In genomic region chr3:194585880-194586281, GRCh38 we compare ENCODE assay signal across 19 cellular contexts. TPM values are rescaled to one million over a fixed set of nuclear protein-coding genes. Genes with fewer than 3 reads are reported as not detected.
DNase-seq lines count a peak whose midpoint lies in the region; ATAC-seq and TF ChIP-seq lines count a peak whose summit lies in the region.
"Had no signal": no experiment of that assay in that cellular context is flagged by ENCODE, and none has a peak within 500 bp of the region (broad histone marks: within the 10 kb centered on the region; RNA-seq: fewer than 3 reads in every experiment).

No MANE protein-coding gene starts in this region.

- no peak overlapping the region for H3K4me3 ChIP-seq in subcutaneous abdominal adipose tissue (ENCODE audit: low read depth in 1 of 5, low read length in 5 of 5)
- H3K4me3 ChIP-seq: GM12878 had no signal

- no peak for TF ChIP-seq CTCF in activated CD8-positive, alpha-beta T cell treated with anti-CD3 and anti-CD28 coated beads for 36 hours (IDR thresholded peaks at IDR 0.05)

- POLR2A ChIA-PET in activated CD8-positive, alpha-beta T cell treated with anti-CD3 and anti-CD28 coated beads for 36 hours (lab: Charles Lee), result no interaction called here
- POLR2A ChIA-PET in activated CD8-positive, alpha-beta T cell treated with anti-CD3 and anti-CD28 coated beads, Interleukin-2, amount 10 ng/mL, durations not matched to agents 7 days and 5 days (lab: Charles Lee), result no interaction called here
- POLR2A ChIA-PET in activated CD4-positive, alpha-beta memory T cell treated with anti-CD3 and anti-CD28 coated beads, Interleukin-2, amount 10 ng/mL, durations not matched to agents 7 days and 5 days (lab: Charles Lee), result interaction anchor here (1.4 to 7.4 kb wide), 3 partner anchors 29 to 188 kb away, joined by 3 to 84 read pairs (median 4); partner anchors contain the start of gene ATP13A3

- peaks cover 27% of the 10 kb centered on the region for H3K36me3 Mint-ChIP-seq in activated CD8-positive, alpha-beta T cell treated with anti-CD3 and anti-CD28 coated beads for 36 hours (ENCODE audit: low read depth)
- H3K36me3 Mint-ChIP-seq in activated CD8-positive, alpha-beta T cell treated with anti-CD3 and anti-CD28 coated beads, Interleukin-2, amount 10 ng/mL, durations not matched to agents 7 days and 5 days (ENCODE audit: low read depth), result peaks cover 20% of the 10 kb centered on the region
- H3K36me3 Mint-ChIP-seq in activated CD4-positive, alpha-beta memory T cell treated with anti-CD3 and anti-CD28 coated beads, Interleukin-2, amount 10 ng/mL, durations not matched to agents 7 days and 5 days (ENCODE audit: low read depth), result peaks cover 15% of the 10 kb centered on the region
- peaks cover 0 to 11% (median 0%) of the 10 kb centered on the region in 3 donors for H3K36me3 Mint-ChIP-seq in immature natural killer cell

- no peaks in the 10 kb centered on the region for H3K9me3 ChIP-seq in subcutaneous abdominal adipose tissue (ENCODE audit: control insufficient read depth in 5 of 5, low read length in 5 of 5)

- no peaks in the 10 kb centered on the region for H3K27me3 ChIP-seq in subcutaneous abdominal adipose tissue (ENCODE audit: control insufficient read depth in 5 of 5, insufficient read depth in 4 of 5, low read length in 5 of 5)

- H3K4me1 Mint-ChIP-seq in activated CD8-positive, alpha-beta T cell treated with anti-CD3 and anti-CD28 coated beads for 36 hours (ENCODE audit: low read depth), result peaks cover 20% of the 10 kb centered on the region
- H3K4me1 Mint-ChIP-seq in activated CD8-positive, alpha-beta T cell treated with anti-CD3 and anti-CD28 coated beads, Interleukin-2, amount 10 ng/mL, durations not matched to agents 7 days and 5 days (ENCODE audit: low read depth), result peaks cover 26% of the 10 kb centered on the region
- H3K4me1 Mint-ChIP-seq in activated CD4-positive, alpha-beta memory T cell treated with anti-CD3 and anti-CD28 coated beads, Interleukin-2, amount 10 ng/mL, durations not matched to agents 7 days and 5 days, result peaks cover 31% of the 10 kb centered on the region
- peaks cover 19 to 22% of the 10 kb centered on the region in 2 donors for H3K4me1 Mint-ChIP-seq in immature natural killer cell

- H3K27ac ChIP-seq in subcutaneous abdominal adipose tissue (ENCODE audit: low read depth, low read length), result peak overlapping the region; percentile 74
- H3K27ac ChIP-seq: KMS-11, PC-9 had no signal

- H3K9ac ChIP-seq in subcutaneous abdominal adipose tissue (ENCODE audit: low read length in 5 of 5), result no peak overlapping the region
- H3K9ac ChIP-seq: KMS-11, parathyroid adenoma had no signal

- peaks cover 6 to 36% (median 20%) of the 10 kb centered on the region in 5 donors for H3K4me1 ChIP-seq in subcutaneous abdominal adipose tissue (ENCODE audit: control insufficient read depth in 5 of 5, insufficient read depth in 5 of 5, low read length in 5 of 5)

- ATAC-seq in activated CD8-positive, alpha-beta T cell treated with anti-CD3 and anti-CD28 coated beads for 36 hours, result no peak
- ATAC-seq in activated CD8-positive, alpha-beta T cell treated with anti-CD3 and anti-CD28 coated beads, Interleukin-2, amount 10 ng/mL, durations not matched to agents 7 days and 5 days, result no peak
- no peak for ATAC-seq in GM19395 (IDR thresholded peaks at IDR 0.05; ENCODE audit: unreplicated experiment)
- no peak for ATAC-seq in HG03045 (IDR thresholded peaks at IDR 0.05; ENCODE audit: unreplicated experiment)
- ATAC-seq: GM12878; SK-N-SH treated with all-trans-retinoic acid at 6 μM for 48 hours; stimulated activated naive CD8-positive, alpha-beta T cell treated with anti-CD3 and anti-CD28 coated beads, Interleukin-15, amount 100 ng/mL, for 72 hours had no signal

- intact Hi-C loops in activated CD8-positive, alpha-beta T cell treated with anti-CD3 and anti-CD28 coated beads for 36 hours (cut with micrococcal nuclease), result no loop called here

- no peak for DNase-seq in activated CD8-positive, alpha-beta T cell treated with anti-CD3 and anti-CD28 coated beads for 36 hours
- no peak for DNase-seq in activated CD8-positive, alpha-beta T cell treated with anti-CD3 and anti-CD28 coated beads, Interleukin-2, amount 10 ng/mL, durations not matched to agents 7 days and 5 days
- no peak for DNase-seq in activated CD4-positive, alpha-beta memory T cell treated with anti-CD3 and anti-CD28 coated beads, Interleukin-2, amount 10 ng/mL, durations not matched to agents 7 days and 5 days
- no peak for DNase-seq in immature natural killer cell
- no peak for DNase-seq in NCI-H1694 (lab: John Stamatoyannopoulos, UW)
- DNase-seq: activated naive CD8-positive, alpha-beta T cell treated with anti-CD3 and anti-CD28 coated beads, Interleukin-2, amount 10 ng/mL, durations not matched to agents 7 days and 5 days; CD4-positive, alpha-beta memory T cell; cerebellar nuclear complex; mesendoderm; NCI-H510A; PC-9; stimulated activated naive CD8-positive, alpha-beta T cell treated with anti-CD3 and anti-CD28 coated beads, Interleukin-15, amount 100 ng/mL, for 72 hours had no signal

- H3K27ac Mint-ChIP-seq in activated CD8-positive, alpha-beta T cell treated with anti-CD3 and anti-CD28 coated beads for 36 hours, result no peak overlapping the region
- H3K27ac Mint-ChIP-seq in activated CD8-positive, alpha-beta T cell treated with anti-CD3 and anti-CD28 coated beads, Interleukin-2, amount 10 ng/mL, durations not matched to agents 7 days and 5 days, result no peak overlapping the region
- H3K27ac Mint-ChIP-seq in activated CD4-positive, alpha-beta memory T cell treated with anti-CD3 and anti-CD28 coated beads, Interleukin-2, amount 10 ng/mL, durations not matched to agents 7 days and 5 days, result no peak overlapping the region
- peak overlapping the region; percentile 8 to 97 (median 67) for H3K27ac Mint-ChIP-seq in immature natural killer cell

- H3K36me3 ChIP-seq in subcutaneous abdominal adipose tissue (ENCODE audit: control insufficient read depth in 5 of 5, insufficient read depth in 5 of 5, low read length in 5 of 5), result peaks cover 0 to 26% (median 18%) of the 10 kb centered on the region in 5 donors

- CTCF ChIA-PET in activated CD8-positive, alpha-beta T cell treated with anti-CD3 and anti-CD28 coated beads for 36 hours (lab: Charles Lee), result interaction anchor here (0.7 to 4.3 kb wide), 5 partner anchors 9 to 120 kb away, joined by 3 to 26 read pairs (median 4); no protein-coding TSS in a partner anchor
- CTCF ChIA-PET in activated CD8-positive, alpha-beta T cell treated with anti-CD3 and anti-CD28 coated beads, Interleukin-2, amount 10 ng/mL, durations not matched to agents 7 days and 5 days (lab: Charles Lee), result interaction anchor here (0.9 to 4.4 kb wide), 2 partner anchors 9 to 48 kb away, joined by 3 to 34 read pairs; no protein-coding TSS in a partner anchor
- CTCF ChIA-PET in activated CD4-positive, alpha-beta memory T cell treated with anti-CD3 and anti-CD28 coated beads, Interleukin-2, amount 10 ng/mL, durations not matched to agents 7 days and 5 days (lab: Charles Lee), result interaction anchor here (1.5 to 2.4 kb wide), 2 partner anchors 9 to 102 kb away, joined by 4 to 10 read pairs; no protein-coding TSS in a partner anchor

- H3K27me3 Mint-ChIP-seq in activated CD8-positive, alpha-beta T cell treated with anti-CD3 and anti-CD28 coated beads for 36 hours, result no peaks in the 10 kb centered on the region
- no peaks in the 10 kb centered on the region for H3K27me3 Mint-ChIP-seq in activated CD8-positive, alpha-beta T cell treated with anti-CD3 and anti-CD28 coated beads, Interleukin-2, amount 10 ng/mL, durations not matched to agents 7 days and 5 days (ENCODE audit: low read depth)
- H3K27me3 Mint-ChIP-seq in activated CD4-positive, alpha-beta memory T cell treated with anti-CD3 and anti-CD28 coated beads, Interleukin-2, amount 10 ng/mL, durations not matched to agents 7 days and 5 days, result no peaks in the 10 kb centered on the region
- H3K27me3 Mint-ChIP-seq in immature natural killer cell (ENCODE audit: low read depth in 3 of 3), result peaks cover 7 to 23% (median 10%) of the 10 kb centered on the region in 3 donors
- H3K27me3 Mint-ChIP-seq: activated naive CD8-positive, alpha-beta T cell treated with anti-CD3 and anti-CD28 coated beads, Interleukin-2, amount 10 ng/mL, durations not matched to agents 7 days and 5 days; CD4-positive, alpha-beta memory T cell; stimulated activated naive CD8-positive, alpha-beta T cell treated with anti-CD3 and anti-CD28 coated beads, Interleukin-15, amount 100 ng/mL, for 72 hours had no signal

- H3K4me3 Mint-ChIP-seq in activated CD8-positive, alpha-beta T cell treated with anti-CD3 and anti-CD28 coated beads for 36 hours, result peak overlapping the region; percentile 97
- no peak overlapping the region for H3K4me3 Mint-ChIP-seq in activated CD8-positive, alpha-beta T cell treated with anti-CD3 and anti-CD28 coated beads, Interleukin-2, amount 10 ng/mL, durations not matched to agents 7 days and 5 days
- peak overlapping the region; percentile 24 for H3K4me3 Mint-ChIP-seq in activated CD4-positive, alpha-beta memory T cell treated with anti-CD3 and anti-CD28 coated beads, Interleukin-2, amount 10 ng/mL, durations not matched to agents 7 days and 5 days
- peak overlapping the region in 4 of 5 donors; percentile 46 to 93 (median 62) for H3K4me3 Mint-ChIP-seq in immature natural killer cell

- H3K9me3 Mint-ChIP-seq in activated CD8-positive, alpha-beta T cell treated with anti-CD3 and anti-CD28 coated beads for 36 hours, result peaks cover 12% of the 10 kb centered on the region
- no peaks in the 10 kb centered on the region for H3K9me3 Mint-ChIP-seq in activated CD8-positive, alpha-beta T cell treated with anti-CD3 and anti-CD28 coated beads, Interleukin-2, amount 10 ng/mL, durations not matched to agents 7 days and 5 days (ENCODE audit: insufficient read depth)
- H3K9me3 Mint-ChIP-seq in activated CD4-positive, alpha-beta memory T cell treated with anti-CD3 and anti-CD28 coated beads, Interleukin-2, amount 10 ng/mL, durations not matched to agents 7 days and 5 days, result no peaks in the 10 kb centered on the region
- no peaks in the 10 kb centered on the region for H3K9me3 Mint-ChIP-seq in immature natural killer cell
- H3K9me3 Mint-ChIP-seq: activated naive CD8-positive, alpha-beta T cell treated with anti-CD3 and anti-CD28 coated beads, Interleukin-2, amount 10 ng/mL, durations not matched to agents 7 days and 5 days had no signal

RNA-seq across cellular contexts. Expression of gene TMEM44, which starts 47.3 kb away (rescaled TPM):
- 1 to 10 TPM; 4.4 to 5.0 TPM for total RNA-seq in activated CD8-positive, alpha-beta T cell treated with anti-CD3 and anti-CD28 coated beads for 36 hours
- 1 to 10 TPM; 9.1 to 9.9 TPM for total RNA-seq in activated CD8-positive, alpha-beta T cell treated with anti-CD3 and anti-CD28 coated beads, Interleukin-2, amount 10 ng/mL, durations not matched to agents 7 days and 5 days
- 1 to 10 TPM; 6.2 to 7.1 TPM for total RNA-seq in activated CD4-positive, alpha-beta memory T cell treated with anti-CD3 and anti-CD28 coated beads, Interleukin-2, amount 10 ng/mL, durations not matched to agents 7 days and 5 days
- 1 to 10 TPM in 2 of 3 donors, not detected in 1; 1.4 TPM for polyA plus RNA-seq in immature natural killer cell

Comparison
In these comparisons a context has a peak if more than half of its experiments do, and no peak if none do; other contexts are left out.
1. H3K27ac Mint-ChIP-seq: peak in immature natural killer cell (6 of 6); none in activated CD8-positive, alpha-beta T cell treated with anti-CD3 and anti-CD28 coated beads for 36 hours (single experiment), activated CD8-positive, alpha-beta T cell treated with anti-CD3 and anti-CD28 coated beads, Interleukin-2, amount 10 ng/mL, durations not matched to agents 7 days and 5 days (single experiment) and activated CD4-positive, alpha-beta memory T cell treated with anti-CD3 and anti-CD28 coated beads, Interleukin-2, amount 10 ng/mL, durations not matched to agents 7 days and 5 days (single experiment).